1 cellular context compared by ENCODE assay signal in the genomic region with DNA sequence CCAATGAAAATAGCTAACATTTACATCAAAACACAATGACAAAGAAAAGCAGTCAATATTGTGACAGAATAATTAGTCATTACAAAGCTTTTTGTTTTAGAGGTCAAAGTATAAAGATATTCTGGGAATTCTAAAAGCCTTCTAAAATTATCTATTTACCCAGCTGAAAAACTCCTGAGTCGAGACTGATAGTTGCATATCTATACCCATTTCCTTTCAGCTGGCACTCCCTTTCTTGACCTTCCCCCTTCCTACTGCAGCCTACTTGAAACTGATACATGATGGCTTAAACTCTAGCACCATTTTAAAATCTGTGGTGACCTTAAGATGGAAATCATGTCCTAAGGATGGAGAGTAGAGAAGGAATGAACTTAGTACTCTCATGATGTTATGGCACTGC.
TF ChIP-seq lines count a peak whose summit lies in the region.

No MANE protein-coding gene starts in this region.

TF ChIP-seq in K562, 482 proteins besides CTCF, POLR2A, EP300 and RAD21 (continued from another document and continues in another):
- no peak for TF ChIP-seq DLX4 (CRISPR knock-in tag; IDR thresholded peaks at IDR 0.05)
- TF ChIP-seq CHCHD3 (CRISPR knock-in tag; IDR thresholded peaks at IDR 0.05) = no peak
- no peak for TF ChIP-seq CLOCK (CRISPR knock-in tag; IDR thresholded peaks at IDR 0.05; ENCODE audit: borderline replicate concordance)
- TF ChIP-seq XRCC4 (IDR thresholded peaks at IDR 0.05; ENCODE audit: extremely low read depth, insufficient read depth, insufficient read length) = no peak
- TF ChIP-seq RFX5 (IDR thresholded peaks at IDR 0.05; ENCODE audit: low read depth, low read length) = no peak
- TF ChIP-seq ASH1L (IDR thresholded peaks at IDR 0.05; ENCODE audit: borderline replicate concordance, low read depth, partially characterized antibody) = no peak
- TF ChIP-seq, protein P1, sequence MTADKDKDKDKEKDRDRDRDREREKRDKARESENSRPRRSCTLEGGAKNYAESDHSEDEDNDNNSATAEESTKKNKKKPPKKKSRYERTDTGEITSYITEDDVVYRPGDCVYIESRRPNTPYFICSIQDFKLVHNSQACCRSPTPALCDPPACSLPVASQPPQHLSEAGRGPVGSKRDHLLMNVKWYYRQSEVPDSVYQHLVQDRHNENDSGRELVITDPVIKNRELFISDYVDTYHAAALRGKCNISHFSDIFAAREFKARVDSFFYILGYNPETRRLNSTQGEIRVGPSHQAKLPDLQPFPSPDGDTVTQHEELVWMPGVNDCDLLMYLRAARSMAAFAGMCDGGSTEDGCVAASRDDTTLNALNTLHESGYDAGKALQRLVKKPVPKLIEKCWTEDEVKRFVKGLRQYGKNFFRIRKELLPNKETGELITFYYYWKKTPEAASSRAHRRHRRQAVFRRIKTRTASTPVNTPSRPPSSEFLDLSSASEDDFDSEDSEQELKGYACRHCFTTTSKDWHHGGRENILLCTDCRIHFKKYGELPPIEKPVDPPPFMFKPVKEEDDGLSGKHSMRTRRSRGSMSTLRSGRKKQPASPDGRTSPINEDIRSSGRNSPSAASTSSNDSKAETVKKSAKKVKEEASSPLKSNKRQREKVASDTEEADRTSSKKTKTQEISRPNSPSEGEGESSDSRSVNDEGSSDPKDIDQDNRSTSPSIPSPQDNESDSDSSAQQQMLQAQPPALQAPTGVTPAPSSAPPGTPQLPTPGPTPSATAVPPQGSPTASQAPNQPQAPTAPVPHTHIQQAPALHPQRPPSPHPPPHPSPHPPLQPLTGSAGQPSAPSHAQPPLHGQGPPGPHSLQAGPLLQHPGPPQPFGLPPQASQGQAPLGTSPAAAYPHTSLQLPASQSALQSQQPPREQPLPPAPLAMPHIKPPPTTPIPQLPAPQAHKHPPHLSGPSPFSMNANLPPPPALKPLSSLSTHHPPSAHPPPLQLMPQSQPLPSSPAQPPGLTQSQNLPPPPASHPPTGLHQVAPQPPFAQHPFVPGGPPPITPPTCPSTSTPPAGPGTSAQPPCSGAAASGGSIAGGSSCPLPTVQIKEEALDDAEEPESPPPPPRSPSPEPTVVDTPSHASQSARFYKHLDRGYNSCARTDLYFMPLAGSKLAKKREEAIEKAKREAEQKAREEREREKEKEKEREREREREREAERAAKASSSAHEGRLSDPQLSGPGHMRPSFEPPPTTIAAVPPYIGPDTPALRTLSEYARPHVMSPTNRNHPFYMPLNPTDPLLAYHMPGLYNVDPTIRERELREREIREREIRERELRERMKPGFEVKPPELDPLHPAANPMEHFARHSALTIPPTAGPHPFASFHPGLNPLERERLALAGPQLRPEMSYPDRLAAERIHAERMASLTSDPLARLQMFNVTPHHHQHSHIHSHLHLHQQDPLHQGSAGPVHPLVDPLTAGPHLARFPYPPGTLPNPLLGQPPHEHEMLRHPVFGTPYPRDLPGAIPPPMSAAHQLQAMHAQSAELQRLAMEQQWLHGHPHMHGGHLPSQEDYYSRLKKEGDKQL (CRISPR knock-in tag; IDR thresholded peaks at IDR 0.05; ENCODE audit: borderline replicate concordance) = no peak
- TF ChIP-seq, protein P2, sequence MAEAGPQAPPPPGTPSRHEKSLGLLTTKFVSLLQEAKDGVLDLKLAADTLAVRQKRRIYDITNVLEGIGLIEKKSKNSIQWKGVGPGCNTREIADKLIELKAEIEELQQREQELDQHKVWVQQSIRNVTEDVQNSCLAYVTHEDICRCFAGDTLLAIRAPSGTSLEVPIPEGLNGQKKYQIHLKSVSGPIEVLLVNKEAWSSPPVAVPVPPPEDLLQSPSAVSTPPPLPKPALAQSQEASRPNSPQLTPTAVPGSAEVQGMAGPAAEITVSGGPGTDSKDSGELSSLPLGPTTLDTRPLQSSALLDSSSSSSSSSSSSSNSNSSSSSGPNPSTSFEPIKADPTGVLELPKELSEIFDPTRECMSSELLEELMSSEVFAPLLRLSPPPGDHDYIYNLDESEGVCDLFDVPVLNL (CRISPR knock-in tag; IDR thresholded peaks at IDR 0.05; ENCODE audit: low read depth) = no peak
- no peak for TF ChIP-seq PRPF4 (IDR thresholded peaks at IDR 0.05; ENCODE audit: insufficient read depth, low read depth, low read length, poor library complexity, severe bottlenecking)
- no peak for TF ChIP-seq ZNF347 (CRISPR knock-in tag; IDR thresholded peaks at IDR 0.05; ENCODE audit: low read depth)
- no peak for TF ChIP-seq NR3C1 (CRISPR knock-in tag; IDR thresholded peaks at IDR 0.05)
- no peak for TF ChIP-seq PREB (CRISPR knock-in tag; IDR thresholded peaks at IDR 0.05)
- TF ChIP-seq CREBBP (IDR thresholded peaks at IDR 0.05; ENCODE audit: low read depth, low read length) = no peak
- TF ChIP-seq THAP7 (CRISPR knock-in tag; IDR thresholded peaks at IDR 0.05) = no peak
- TF ChIP-seq SOX6 (IDR thresholded peaks at IDR 0.05) = peak; percentile 94
- TF ChIP-seq, protein P3, sequence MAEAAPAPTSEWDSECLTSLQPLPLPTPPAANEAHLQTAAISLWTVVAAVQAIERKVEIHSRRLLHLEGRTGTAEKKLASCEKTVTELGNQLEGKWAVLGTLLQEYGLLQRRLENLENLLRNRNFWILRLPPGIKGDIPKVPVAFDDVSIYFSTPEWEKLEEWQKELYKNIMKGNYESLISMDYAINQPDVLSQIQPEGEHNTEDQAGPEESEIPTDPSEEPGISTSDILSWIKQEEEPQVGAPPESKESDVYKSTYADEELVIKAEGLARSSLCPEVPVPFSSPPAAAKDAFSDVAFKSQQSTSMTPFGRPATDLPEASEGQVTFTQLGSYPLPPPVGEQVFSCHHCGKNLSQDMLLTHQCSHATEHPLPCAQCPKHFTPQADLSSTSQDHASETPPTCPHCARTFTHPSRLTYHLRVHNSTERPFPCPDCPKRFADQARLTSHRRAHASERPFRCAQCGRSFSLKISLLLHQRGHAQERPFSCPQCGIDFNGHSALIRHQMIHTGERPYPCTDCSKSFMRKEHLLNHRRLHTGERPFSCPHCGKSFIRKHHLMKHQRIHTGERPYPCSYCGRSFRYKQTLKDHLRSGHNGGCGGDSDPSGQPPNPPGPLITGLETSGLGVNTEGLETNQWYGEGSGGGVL (CRISPR knock-in tag; IDR thresholded peaks at IDR 0.05) = no peak
- no peak for TF ChIP-seq MAFG (tag; conservative IDR thresholded peaks at IDR 0.05)
- no peak for TF ChIP-seq ELF4 (CRISPR knock-in tag; IDR thresholded peaks at IDR 0.05)
- peak; percentile 80; the same call in 1 of the 2 replicates for TF ChIP-seq ARID3A (IDR thresholded peaks at IDR 0.05; ENCODE audit: borderline replicate concordance, low read depth, low read length)
- no peak for TF ChIP-seq RBM25 (IDR thresholded peaks at IDR 0.05; ENCODE audit: low read depth, low read length, severe bottlenecking)
- no peak for TF ChIP-seq SUPT5H (IDR thresholded peaks at IDR 0.05)
- TF ChIP-seq CC2D1A (IDR thresholded peaks at IDR 0.05) = peak; percentile 77; the same call in 1 of the 2 replicates
- TF ChIP-seq EP400 (IDR thresholded peaks at IDR 0.05) = no peak
- no peak for TF ChIP-seq SAP30 (IDR thresholded peaks at IDR 0.05; ENCODE audit: borderline replicate concordance, insufficient read depth, low read depth, low read length, poor library complexity, severe bottlenecking)
- TF ChIP-seq RHOXF2B (CRISPR knock-in tag; conservative IDR thresholded peaks at IDR 0.05) = no peak
- TF ChIP-seq RUNX1 (IDR thresholded peaks at IDR 0.05; ENCODE audit: low read depth) = no peak
- TF ChIP-seq, protein P4, sequence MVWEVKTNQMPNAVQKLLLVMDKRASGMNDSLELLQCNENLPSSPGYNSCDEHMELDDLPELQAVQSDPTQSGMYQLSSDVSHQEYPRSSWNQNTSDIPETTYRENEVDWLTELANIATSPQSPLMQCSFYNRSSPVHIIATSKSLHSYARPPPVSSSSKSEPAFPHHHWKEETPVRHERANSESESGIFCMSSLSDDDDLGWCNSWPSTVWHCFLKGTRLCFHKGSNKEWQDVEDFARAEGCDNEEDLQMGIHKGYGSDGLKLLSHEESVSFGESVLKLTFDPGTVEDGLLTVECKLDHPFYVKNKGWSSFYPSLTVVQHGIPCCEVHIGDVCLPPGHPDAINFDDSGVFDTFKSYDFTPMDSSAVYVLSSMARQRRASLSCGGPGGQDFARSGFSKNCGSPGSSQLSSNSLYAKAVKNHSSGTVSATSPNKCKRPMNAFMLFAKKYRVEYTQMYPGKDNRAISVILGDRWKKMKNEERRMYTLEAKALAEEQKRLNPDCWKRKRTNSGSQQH (CRISPR knock-in tag; IDR thresholded peaks at IDR 0.05) = no peak
- no peak for TF ChIP-seq ADNP (tag; IDR thresholded peaks at IDR 0.05)
- no peak for TF ChIP-seq ZNF212 (CRISPR knock-in tag; IDR thresholded peaks at IDR 0.05)
- TF ChIP-seq HMBOX1 (IDR thresholded peaks at IDR 0.05) = peak; percentile 36; the same call in 1 of the 2 replicates
- TF ChIP-seq CHAMP1 (IDR thresholded peaks at IDR 0.05) = peak; percentile 77
- no peak for TF ChIP-seq ZNF354B (CRISPR knock-in tag; IDR thresholded peaks at IDR 0.05)
- TF ChIP-seq ARNT (IDR thresholded peaks at IDR 0.05) = peak in 1 of 2 experiments; percentile 81; a peak in 3 of 4 replicates
- TF ChIP-seq ATF1 (CRISPR knock-in tag; IDR thresholded peaks at IDR 0.05) = no peak
- TF ChIP-seq ATF1 (tag; IDR thresholded peaks at IDR 0.05) = no peak
- no peak for TF ChIP-seq FOXP1 (CRISPR knock-in tag; IDR thresholded peaks at IDR 0.05)
- no peak for TF ChIP-seq MCM5 (IDR thresholded peaks at IDR 0.05; ENCODE audit: low read depth)
- TF ChIP-seq KLF16 (IDR thresholded peaks at IDR 0.05) = peak; percentile 90
- no peak for TF ChIP-seq SMAD1 (IDR thresholded peaks at IDR 0.05; ENCODE audit: low read depth, low read length, partially characterized antibody)
